Comparison of ENCODE assay signal across 11 cellular contexts in genomic region chr4:139605516-139605915, GRCh38.
"Had no signal": no experiment of that assay in that cellular context is flagged by ENCODE, and none has a peak within 500 bp of the region (broad histone marks: within the 10 kb centered on the region; RNA-seq: fewer than 3 reads in every experiment).

No MANE protein-coding gene starts in this region.

- H3K36me3 ChIP-seq: right atrium auricular region, tibial nerve, vagina had no signal

- H3K4me1 ChIP-seq: right atrium auricular region had no signal

- H3K27me3 ChIP-seq: foreskin keratinocyte, right atrium auricular region, tibial nerve, vagina had no signal

- H3K27ac ChIP-seq: foreskin keratinocyte, right atrium auricular region had no signal

- H3K9me3 ChIP-seq: right atrium auricular region, tibial nerve, vagina had no signal

- DNase-seq: activated CD4-positive, alpha-beta T cell treated with anti-CD3 and anti-CD28 coated beads for 1 hour; activated CD4-positive, alpha-beta T cell treated with anti-CD3 and anti-CD28 coated beads, Interleukin-2, amount 50 U/mL, for 48 hours; activated naive CD4-positive, alpha-beta T cell treated with Interleukin-2 at 50 U/mL for 16 hours; foreskin keratinocyte; left cardiac atrium; posterior cingulate gyrus; small intestine had no signal

- ATAC-seq: foreskin keratinocyte had no signal

- FAIRE-seq: endometrium, small intestine had no signal

- H3K4me3 ChIP-seq: vagina had no signal
